In the genomic region with DNA sequence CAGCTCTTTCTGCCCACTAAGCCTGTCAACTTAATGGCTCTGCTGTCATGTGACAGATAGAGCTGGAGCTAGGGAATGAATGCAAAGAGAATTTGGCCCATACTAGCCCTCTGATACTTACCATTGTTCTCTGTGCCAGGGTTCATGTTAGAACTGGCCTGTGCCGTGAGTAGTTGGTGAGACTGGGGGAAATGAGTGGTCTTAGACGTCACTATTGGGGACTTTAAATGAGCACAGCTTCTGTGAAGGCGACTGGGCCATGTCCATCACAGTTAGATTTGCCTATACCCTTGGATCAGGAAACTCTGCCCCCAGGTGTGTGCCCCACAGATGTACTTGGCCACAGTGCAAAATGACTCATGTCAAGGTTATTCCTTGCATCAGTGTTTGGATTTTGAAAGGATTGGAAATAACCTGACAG, we compare ENCODE assay signal across 1 cellular context.
TF ChIP-seq lines count a peak whose summit lies in the region.

No MANE protein-coding gene starts in this region.

TF ChIP-seq in GM12878, 131 proteins besides CTCF, POLR2A, EP300 and RAD21:
- TF ChIP-seq WRNIP1 (IDR thresholded peaks at IDR 0.05; ENCODE audit: borderline replicate concordance, low read depth, low read length) (no peak), RB1 (IDR thresholded peaks at IDR 0.05; ENCODE audit: borderline replicate concordance) (no peak), BHLHE40 (IDR thresholded peaks at IDR 0.05; ENCODE audit: borderline replicate concordance in 1 of 2, low read depth in 2 of 2, low read length in 1 of 2) (no peak), SREBF2 (IDR thresholded peaks at IDR 0.05; ENCODE audit: low read length) (no peak), SMARCA5 (IDR thresholded peaks at IDR 0.05) (no peak), CREM (IDR thresholded peaks at IDR 0.05; ENCODE audit: low read depth) (no peak), GATAD2B (conservative IDR thresholded peaks at IDR 0.05; ENCODE audit: low read depth) (no peak), GABPA (IDR thresholded peaks at IDR 0.05; ENCODE audit: low read depth) (no peak), ATF7 (IDR thresholded peaks at IDR 0.05; ENCODE audit: low read depth) (no peak), IKZF2 (IDR thresholded peaks at IDR 0.05) (no peak), RFX5 (IDR thresholded peaks at IDR 0.05; ENCODE audit: low read depth, low read length) (no peak), SUPT20H (IDR thresholded peaks at IDR 0.05; ENCODE audit: borderline replicate concordance, control insufficient read depth, low read depth, low read length) (no peak), NBN (IDR thresholded peaks at IDR 0.05) (no peak), SREBF1 (IDR thresholded peaks at IDR 0.05; ENCODE audit: low read length) (no peak), BACH1 (IDR thresholded peaks at IDR 0.05; ENCODE audit: borderline replicate concordance) (no peak), MYB (IDR thresholded peaks at IDR 0.05; ENCODE audit: borderline replicate concordance, low read depth, low read length) (no peak), PML (IDR thresholded peaks at IDR 0.05; ENCODE audit: low read length) (no peak)
- TF ChIP-seq, protein P1, sequence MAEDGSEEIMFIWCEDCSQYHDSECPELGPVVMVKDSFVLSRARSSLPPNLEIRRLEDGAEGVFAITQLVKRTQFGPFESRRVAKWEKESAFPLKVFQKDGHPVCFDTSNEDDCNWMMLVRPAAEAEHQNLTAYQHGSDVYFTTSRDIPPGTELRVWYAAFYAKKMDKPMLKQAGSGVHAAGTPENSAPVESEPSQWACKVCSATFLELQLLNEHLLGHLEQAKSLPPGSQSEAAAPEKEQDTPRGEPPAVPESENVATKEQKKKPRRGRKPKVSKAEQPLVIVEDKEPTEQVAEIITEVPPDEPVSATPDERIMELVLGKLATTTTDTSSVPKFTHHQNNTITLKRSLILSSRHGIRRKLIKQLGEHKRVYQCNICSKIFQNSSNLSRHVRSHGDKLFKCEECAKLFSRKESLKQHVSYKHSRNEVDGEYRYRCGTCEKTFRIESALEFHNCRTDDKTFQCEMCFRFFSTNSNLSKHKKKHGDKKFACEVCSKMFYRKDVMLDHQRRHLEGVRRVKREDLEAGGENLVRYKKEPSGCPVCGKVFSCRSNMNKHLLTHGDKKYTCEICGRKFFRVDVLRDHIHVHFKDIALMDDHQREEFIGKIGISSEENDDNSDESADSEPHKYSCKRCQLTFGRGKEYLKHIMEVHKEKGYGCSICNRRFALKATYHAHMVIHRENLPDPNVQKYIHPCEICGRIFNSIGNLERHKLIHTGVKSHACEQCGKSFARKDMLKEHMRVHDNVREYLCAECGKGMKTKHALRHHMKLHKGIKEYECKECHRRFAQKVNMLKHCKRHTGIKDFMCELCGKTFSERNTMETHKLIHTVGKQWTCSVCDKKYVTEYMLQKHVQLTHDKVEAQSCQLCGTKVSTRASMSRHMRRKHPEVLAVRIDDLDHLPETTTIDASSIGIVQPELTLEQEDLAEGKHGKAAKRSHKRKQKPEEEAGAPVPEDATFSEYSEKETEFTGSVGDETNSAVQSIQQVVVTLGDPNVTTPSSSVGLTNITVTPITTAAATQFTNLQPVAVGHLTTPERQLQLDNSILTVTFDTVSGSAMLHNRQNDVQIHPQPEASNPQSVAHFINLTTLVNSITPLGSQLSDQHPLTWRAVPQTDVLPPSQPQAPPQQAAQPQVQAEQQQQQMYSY (CRISPR knock-in tag; IDR thresholded peaks at IDR 0.05), result no peak
- TF ChIP-seq, protein P2, sequence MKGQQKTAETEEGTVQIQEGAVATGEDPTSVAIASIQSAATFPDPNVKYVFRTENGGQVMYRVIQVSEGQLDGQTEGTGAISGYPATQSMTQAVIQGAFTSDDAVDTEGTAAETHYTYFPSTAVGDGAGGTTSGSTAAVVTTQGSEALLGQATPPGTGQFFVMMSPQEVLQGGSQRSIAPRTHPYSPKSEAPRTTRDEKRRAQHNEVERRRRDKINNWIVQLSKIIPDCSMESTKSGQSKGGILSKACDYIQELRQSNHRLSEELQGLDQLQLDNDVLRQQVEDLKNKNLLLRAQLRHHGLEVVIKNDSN (IDR thresholded peaks at IDR 0.05; ENCODE audit: borderline replicate concordance, extremely low read length, insufficient read depth, low read depth, low read length), result no peak
